In genomic region chr11:72433455-72434061, GRCh38 we compare ENCODE assay signal across 8 cellular contexts. TPM values are rescaled to one million over a fixed set of nuclear protein-coding genes. Genes with fewer than 3 reads are reported as not detected.
DNase-seq lines count a peak whose midpoint lies in the region; ATAC-seq and TF ChIP-seq lines count a peak whose summit lies in the region.

No MANE protein-coding gene starts in this region.

- no peak overlapping the region for H3K27ac ChIP-seq in Karpas-422 (ENCODE audit: low read length)

- peaks cover 29% of the 10 kb centered on the region for H3K79me2 ChIP-seq in Karpas-422 (ENCODE audit: low read length)

- H3K27ac Mint-ChIP-seq in MCF 10A (ENCODE audit: low read depth, unreplicated experiment): peak overlapping the region; percentile 95

- intact Hi-C loops in MCF 10A (cut with micrococcal nuclease) (loop anchor here (5.0 kb wide), 1 partner anchor 406 kb away; no protein-coding TSS in a partner anchor), mucosa of descending colon (cut with DNase I, micrococcal nuclease) (no loop called here)

- peaks cover 21% of the 10 kb centered on the region for H3K4me1 Mint-ChIP-seq in MCF 10A (ENCODE audit: insufficient read depth, unreplicated experiment)

- peak overlapping the region; percentile 60 for H3K4me2 ChIP-seq in Karpas-422 (ENCODE audit: low read depth, low read length, poor library complexity, severe bottlenecking)

- CTCF ChIA-PET in MCF 10A (lab: Yijun Ruan, JAX): interaction anchor here (0.6 to 2.7 kb wide), 20 partner anchors 10 to 500 kb away, joined by 3 to 23 read pairs (median 4); partner anchors contain the start of gene FOLR2

- H3K9me3 ChIP-seq in Karpas-422 (ENCODE audit: low read length) (no peaks in the 10 kb centered on the region), mucosa of descending colon (no peaks in the 10 kb centered on the region)

- peak overlapping the region; percentile 89; the same call in 1 of the 2 replicates for H2AFZ ChIP-seq in Karpas-422 (ENCODE audit: low read length)

- no peaks in the 10 kb centered on the region for H4K20me1 ChIP-seq in Karpas-422 (ENCODE audit: insufficient read depth, low read depth, low read length)

- no peaks in the 10 kb centered on the region for H3K9me3 Mint-ChIP-seq in MCF 10A (ENCODE audit: unreplicated experiment)

- H3K27me3 Mint-ChIP-seq in MCF 10A (ENCODE audit: insufficient read depth, unreplicated experiment): no peaks in the 10 kb centered on the region

- DNase-seq in CD1c-positive myeloid dendritic cell (ENCODE audit: extremely low spot score): peak; percentile 83
- no peak for DNase-seq in Karpas-422
- DNase-seq in MCF 10A (ENCODE audit: unreplicated experiment): no peak
- peak in 2 of 3 donors; percentile 24 to 35 for DNase-seq in mucosa of descending colon
- DNase-seq in NCI-H1436 treated with DMSO at 0.1 percent for 48 hours (lab: John Stamatoyannopoulos, UW): no peak
- no peak for DNase-seq in RKO (ENCODE audit: low spot score)
- DNase-seq in NCI-H2029 (lab: John Stamatoyannopoulos, UW): no peak

- POLR2A ChIA-PET in MCF 10A (lab: Yijun Ruan, JAX): interaction anchor here (1.1 to 4.9 kb wide), 4 partner anchors 14 to 420 kb away, joined by 3 to 17 read pairs (median 5); no protein-coding TSS in a partner anchor

- peak overlapping the region; percentile 69 for H3K4me3 ChIP-seq in Karpas-422 (ENCODE audit: low read length)
- peak overlapping the region; percentile 77 for H3K4me3 ChIP-seq in mucosa of descending colon

- H3K9me2 ChIP-seq in Karpas-422 (replicated peaks; ENCODE audit: insufficient read depth, low read length): no peaks in the 10 kb centered on the region

- TF ChIP-seq CTCF in MCF 10A (IDR thresholded peaks at IDR 0.05; ENCODE audit: unreplicated experiment) (no peak), mucosa of descending colon (IDR thresholded peaks at IDR 0.05) (no peak)

- H3K36me3 Mint-ChIP-seq in MCF 10A (ENCODE audit: insufficient read depth, unreplicated experiment): peaks cover 11% of the 10 kb centered on the region

- H3K4me1 ChIP-seq in Karpas-422 (ENCODE audit: low read length) (peaks cover 39% of the 10 kb centered on the region), mucosa of descending colon (ENCODE audit: low read depth) (peaks cover 13% of the 10 kb centered on the region)

- peak overlapping the region; percentile 72 for H3K9ac ChIP-seq in Karpas-422 (ENCODE audit: low read length)

- no peaks in the 10 kb centered on the region for H3K27me3 ChIP-seq in Karpas-422 (ENCODE audit: low read length)

- ATAC-seq in mucosa of descending colon: no peak
- ATAC-seq in HG02885 (IDR thresholded peaks at IDR 0.05; ENCODE audit: poor library complexity, unreplicated experiment): no peak

- H3K36me3 ChIP-seq in Karpas-422 (ENCODE audit: insufficient read depth, low read length): 0 out of 2 replicates have a peak, but pooled peaks cover 2% of the 10 kb centered on the region
- no peaks in the 10 kb centered on the region for H3K36me3 ChIP-seq in mucosa of descending colon (ENCODE audit: low read depth)

- no TSS peak for BruUV-seq in MCF 10A (replicated peaks; lab: Mats Ljungman, UMichigan)

- peak overlapping the region; percentile 91 for H3K4me3 Mint-ChIP-seq in MCF 10A (ENCODE audit: unreplicated experiment)

RNA-seq across cellular contexts. Expression of gene CLPB, which starts 0.8 kb away (rescaled TPM):
- 22.2 and 33.1 TPM in 2 replicates for total RNA-seq in Karpas-422 (2014; rRNA removed; shearing (Covaris generic); ENCODE audit: low replicate concordance)
- total RNA-seq in MCF 10A (2022) (42.2 and 44.4 TPM in 2 replicates), mucosa of descending colon (10 to 100 TPM in 2 of 3 donors, 1 to 10 TPM in 1; 8.9 to 21.4 (median 15.3) TPM)

Comparison
In these comparisons a context has a peak if more than half of its experiments do, and no peak if none do; other contexts are left out.
1. DNase-seq: peak in CD1c-positive myeloid dendritic cell (single experiment) and mucosa of descending colon (2 of 3); none in Karpas-422 (single experiment), MCF 10A (single experiment), NCI-H1436 treated with DMSO at 0.1 percent for 48 hours (single experiment), RKO (single experiment) and NCI-H2029 (single experiment).